In the genomic region with DNA sequence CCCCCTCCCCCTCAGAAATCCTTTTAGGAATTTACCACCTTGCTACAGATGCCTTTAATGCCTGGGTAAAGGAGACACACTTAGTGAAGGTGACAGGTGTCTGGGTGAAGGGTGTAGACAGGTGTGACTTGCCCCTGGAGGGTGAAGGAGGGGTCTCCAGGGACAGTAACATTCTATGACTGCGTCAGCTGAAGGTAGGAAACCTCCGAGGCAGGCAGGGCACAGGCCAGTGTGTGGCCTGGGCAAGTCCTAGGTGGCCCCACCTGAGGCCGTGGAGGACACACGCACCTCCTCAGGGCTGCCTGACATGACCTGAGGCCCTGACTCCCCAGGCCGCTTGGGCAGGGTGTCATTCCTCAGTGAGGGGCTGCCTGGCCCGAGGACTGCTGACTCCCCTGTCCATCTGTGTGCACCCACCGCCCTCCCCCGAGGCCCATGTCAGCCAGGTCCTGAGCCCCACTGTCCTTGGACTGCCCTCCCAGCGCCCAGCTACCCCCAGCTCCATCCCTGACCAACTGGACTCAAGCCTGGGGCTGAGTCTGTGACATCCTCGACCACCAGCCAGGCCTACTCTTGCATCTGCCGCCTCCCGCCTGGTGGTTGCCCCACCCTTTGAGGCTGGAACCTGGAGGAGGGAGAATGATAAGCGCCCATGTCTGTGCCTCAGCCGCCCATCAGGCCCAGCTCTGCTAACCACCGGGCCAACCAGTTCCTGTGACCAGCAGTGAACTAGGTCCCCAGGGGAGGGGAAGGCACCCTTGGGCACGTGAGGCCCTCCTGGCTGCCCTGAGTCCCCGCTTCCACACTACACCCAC, we compare ENCODE assay signal across 13 cellular contexts. TPM values are rescaled to one million over a fixed set of nuclear protein-coding genes. Genes with fewer than 3 reads are reported as not detected.
DNase-seq lines count a peak whose midpoint lies in the region; ATAC-seq and TF ChIP-seq lines count a peak whose summit lies in the region.
"Had no signal": no experiment of that assay in that cellular context is flagged by ENCODE, and none has a peak within 500 bp of the region (broad histone marks: within the 10 kb centered on the region; RNA-seq: fewer than 3 reads in every experiment).

No MANE protein-coding gene starts in this region.

- H3K4me3 ChIP-seq in upper lobe of left lung: no peak overlapping the region
- H3K4me3 ChIP-seq in vagina: no peak overlapping the region

- DNase-seq in activated T-cell treated with anti-CD3 and anti-CD28 coated beads, Interleukin-2, amount 50 U/mL, for 24 hours: no peak
- no peak for DNase-seq in activated T-cell treated with anti-CD3 and anti-CD28 coated beads, Interleukin-2, amount 50 U/mL, for 4 hours
- peak; percentile 6 for DNase-seq in activated CD8-positive, alpha-beta T cell treated with anti-CD3 and anti-CD28 coated beads for 36 hours
- DNase-seq in left lobe of liver (ENCODE audit: low spot score): peak; percentile 46
- DNase-seq in upper lobe of left lung: peak in 1 of 2 donors; percentile 43
- DNase-seq in vagina (ENCODE audit: extremely low spot score in 2 of 2): no peak
- DNase-seq: amniotic stem cell, GDM1, NCI-H2107 had no signal

- CTCF ChIA-PET in activated CD8-positive, alpha-beta T cell treated with anti-CD3 and anti-CD28 coated beads for 36 hours (lab: Charles Lee): no interaction called here

- no peak for TF ChIP-seq CTCF in activated CD8-positive, alpha-beta T cell treated with anti-CD3 and anti-CD28 coated beads for 36 hours (IDR thresholded peaks at IDR 0.05)
- TF ChIP-seq CTCF in upper lobe of left lung (IDR thresholded peaks at IDR 0.05) (no peak), vagina (IDR thresholded peaks at IDR 0.05) (no peak)

- no peaks in the 10 kb centered on the region for H3K9me3 Mint-ChIP-seq in activated T-cell treated with anti-CD3 and anti-CD28 coated beads, Interleukin-2, amount 50 U/mL, for 24 hours
- no peaks in the 10 kb centered on the region for H3K9me3 Mint-ChIP-seq in activated T-cell treated with anti-CD3 and anti-CD28 coated beads, Interleukin-2, amount 50 U/mL, for 4 hours
- no peaks in the 10 kb centered on the region for H3K9me3 Mint-ChIP-seq in activated CD8-positive, alpha-beta T cell treated with anti-CD3 and anti-CD28 coated beads for 36 hours
- H3K9me3 Mint-ChIP-seq: nephron had no signal

- TF ChIP-seq EP300 in upper lobe of left lung (IDR thresholded peaks at IDR 0.05): no peak

- peaks cover 9% of the 10 kb centered on the region for H3K4me1 Mint-ChIP-seq in activated T-cell treated with anti-CD3 and anti-CD28 coated beads, Interleukin-2, amount 50 U/mL, for 24 hours (ENCODE audit: low read depth)
- H3K4me1 Mint-ChIP-seq in activated T-cell treated with anti-CD3 and anti-CD28 coated beads, Interleukin-2, amount 50 U/mL, for 4 hours (ENCODE audit: low read depth): peaks cover 13% of the 10 kb centered on the region
- peaks cover 8% of the 10 kb centered on the region for H3K4me1 Mint-ChIP-seq in activated CD8-positive, alpha-beta T cell treated with anti-CD3 and anti-CD28 coated beads for 36 hours (ENCODE audit: low read depth)

- intact Hi-C loops in activated CD8-positive, alpha-beta T cell treated with anti-CD3 and anti-CD28 coated beads for 36 hours (cut with micrococcal nuclease): no loop called here
- intact Hi-C loops in vagina (cut with DNase I): no loop called here

- H3K27ac ChIP-seq in upper lobe of left lung (peak overlapping the region; percentile 58 to 95 (median 74)), vagina (no peak overlapping the region)

- H3K27me3 ChIP-seq in upper lobe of left lung: no peaks in the 10 kb centered on the region
- H3K27me3 ChIP-seq in vagina: no peaks in the 10 kb centered on the region

- no peaks in the 10 kb centered on the region for H3K27me3 Mint-ChIP-seq in activated T-cell treated with anti-CD3 and anti-CD28 coated beads, Interleukin-2, amount 50 U/mL, for 24 hours
- no peaks in the 10 kb centered on the region for H3K27me3 Mint-ChIP-seq in activated T-cell treated with anti-CD3 and anti-CD28 coated beads, Interleukin-2, amount 50 U/mL, for 4 hours (ENCODE audit: low read depth)
- H3K27me3 Mint-ChIP-seq in activated CD8-positive, alpha-beta T cell treated with anti-CD3 and anti-CD28 coated beads for 36 hours: no peaks in the 10 kb centered on the region

- no peak for ATAC-seq in activated T-cell treated with anti-CD3 and anti-CD28 coated beads, Interleukin-2, amount 50 U/mL, for 4 hours
- ATAC-seq in activated CD8-positive, alpha-beta T cell treated with anti-CD3 and anti-CD28 coated beads for 36 hours: no peak
- ATAC-seq in left lobe of liver (no peak), upper lobe of left lung (ENCODE audit: low FRiP score in 2 of 2) (no peak), HG02870 (IDR thresholded peaks at IDR 0.05; ENCODE audit: unreplicated experiment) (no peak), HG03442 (IDR thresholded peaks at IDR 0.05; ENCODE audit: unreplicated experiment) (no peak)
- ATAC-seq: activated CD4-positive, CD25-positive, alpha-beta regulatory T cell treated with anti-CD3 and anti-CD28 coated beads, Interleukin-2, amount 50 U/mL, for 24 hours had no signal

- peak overlapping the region; percentile 79 for H3K27ac Mint-ChIP-seq in activated T-cell treated with anti-CD3 and anti-CD28 coated beads, Interleukin-2, amount 50 U/mL, for 24 hours
- no peak overlapping the region for H3K27ac Mint-ChIP-seq in activated CD8-positive, alpha-beta T cell treated with anti-CD3 and anti-CD28 coated beads for 36 hours
- H3K27ac Mint-ChIP-seq: nephron had no signal

- no peak for TF ChIP-seq POLR2A in upper lobe of left lung (IDR thresholded peaks at IDR 0.05)
- no peak for TF ChIP-seq POLR2A in vagina (IDR thresholded peaks at IDR 0.05)

- H3K4me3 Mint-ChIP-seq in activated T-cell treated with anti-CD3 and anti-CD28 coated beads, Interleukin-2, amount 50 U/mL, for 24 hours: no peak overlapping the region
- H3K4me3 Mint-ChIP-seq in activated T-cell treated with anti-CD3 and anti-CD28 coated beads, Interleukin-2, amount 50 U/mL, for 4 hours: no peak overlapping the region
- no peak overlapping the region for H3K4me3 Mint-ChIP-seq in activated CD8-positive, alpha-beta T cell treated with anti-CD3 and anti-CD28 coated beads for 36 hours
- H3K4me3 Mint-ChIP-seq: nephron had no signal

- H3K36me3 ChIP-seq in upper lobe of left lung: peaks cover 3 to 45% (median 21%) of the 10 kb centered on the region in 4 donors
- H3K36me3 ChIP-seq in vagina: peaks cover 0 to 25% of the 10 kb centered on the region in 2 donors

- WGBS in upper lobe of left lung, 2 donors: 78 to 90% methylated on average over 2 to 14 of the region's 17 CpGs

- POLR2A ChIA-PET in activated CD8-positive, alpha-beta T cell treated with anti-CD3 and anti-CD28 coated beads for 36 hours (lab: Charles Lee): interaction anchor here (1.2 kb wide), 1 partner anchor 11 kb away, joined by 3 read pairs; no protein-coding TSS in a partner anchor

- H3K9me3 ChIP-seq in upper lobe of left lung (no peaks in the 10 kb centered on the region), vagina (no peaks in the 10 kb centered on the region)

- H3K4me1 ChIP-seq in upper lobe of left lung (peaks cover 18 to 31% (median 27%) of the 10 kb centered on the region in 4 donors), vagina (peaks cover 9% of the 10 kb centered on the region)

- H3K36me3 Mint-ChIP-seq in activated T-cell treated with anti-CD3 and anti-CD28 coated beads, Interleukin-2, amount 50 U/mL, for 24 hours (ENCODE audit: low read depth): peaks cover 39% of the 10 kb centered on the region
- H3K36me3 Mint-ChIP-seq in activated T-cell treated with anti-CD3 and anti-CD28 coated beads, Interleukin-2, amount 50 U/mL, for 4 hours (ENCODE audit: insufficient read depth): peaks cover 7% of the 10 kb centered on the region
- peaks cover 9% of the 10 kb centered on the region for H3K36me3 Mint-ChIP-seq in activated CD8-positive, alpha-beta T cell treated with anti-CD3 and anti-CD28 coated beads for 36 hours (ENCODE audit: low read depth)

RNA-seq across cellular contexts. Expression of a gene that starts 18.4 kb away (rescaled TPM):
- total RNA-seq in activated T-cell treated with anti-CD3 and anti-CD28 coated beads, Interleukin-2, amount 50 U/mL, for 4 hours: 10 to 100 TPM; 25.5 to 33.8 (median 28.4) TPM
- total RNA-seq in activated CD8-positive, alpha-beta T cell treated with anti-CD3 and anti-CD28 coated beads for 36 hours: 10 to 100 TPM; 42.9 to 43.4 TPM
- total RNA-seq in left lobe of liver: 8.5 TPM
- 10 to 100 TPM; 34.7 to 92.3 (median 41.7) TPM for total RNA-seq in upper lobe of left lung
- 63.3 TPM for total RNA-seq in vagina

RNA-seq across cellular contexts. Expression of a gene that starts 19.7 kb away (rescaled TPM):
- 10 to 100 TPM; 48.6 to 69.8 (median 50.1) TPM for total RNA-seq in activated T-cell treated with anti-CD3 and anti-CD28 coated beads, Interleukin-2, amount 50 U/mL, for 4 hours
- total RNA-seq in activated CD8-positive, alpha-beta T cell treated with anti-CD3 and anti-CD28 coated beads for 36 hours: 100 to 1,000 TPM; 118 to 120 TPM
- 53.3 TPM for total RNA-seq in left lobe of liver
- 10 to 100 TPM; 35.6 to 83.9 (median 56.8) TPM for total RNA-seq in upper lobe of left lung
- total RNA-seq in vagina: 78.6 TPM

RNA-seq across cellular contexts. Expression of a gene that starts 55.9 kb away (rescaled TPM):
- total RNA-seq in activated T-cell treated with anti-CD3 and anti-CD28 coated beads, Interleukin-2, amount 50 U/mL, for 4 hours: 1 to 10 TPM; 7.7 to 9.5 (median 9.4) TPM
- 10 to 100 TPM; 34.6 to 36.7 TPM for total RNA-seq in activated CD8-positive, alpha-beta T cell treated with anti-CD3 and anti-CD28 coated beads for 36 hours
- total RNA-seq in left lobe of liver (49.7 TPM), upper lobe of left lung (10 to 100 TPM in 1 of 6 donors, 1 to 10 TPM in 5; 3.9 to 17.8 (median 5.2) TPM), vagina (25.0 TPM)

Comparison
In these comparisons a context has a peak if more than half of its experiments do, and no peak if none do; other contexts are left out.
1. DNase-seq: peak in activated CD8-positive, alpha-beta T cell treated with anti-CD3 and anti-CD28 coated beads for 36 hours (single experiment) and left lobe of liver (single experiment); none in activated T-cell treated with anti-CD3 and anti-CD28 coated beads, Interleukin-2, amount 50 U/mL, for 24 hours (single experiment), activated T-cell treated with anti-CD3 and anti-CD28 coated beads, Interleukin-2, amount 50 U/mL, for 4 hours (single experiment) and vagina (0 of 2).